ENCODE assay signal across 19 cellular contexts in the genomic region with DNA sequence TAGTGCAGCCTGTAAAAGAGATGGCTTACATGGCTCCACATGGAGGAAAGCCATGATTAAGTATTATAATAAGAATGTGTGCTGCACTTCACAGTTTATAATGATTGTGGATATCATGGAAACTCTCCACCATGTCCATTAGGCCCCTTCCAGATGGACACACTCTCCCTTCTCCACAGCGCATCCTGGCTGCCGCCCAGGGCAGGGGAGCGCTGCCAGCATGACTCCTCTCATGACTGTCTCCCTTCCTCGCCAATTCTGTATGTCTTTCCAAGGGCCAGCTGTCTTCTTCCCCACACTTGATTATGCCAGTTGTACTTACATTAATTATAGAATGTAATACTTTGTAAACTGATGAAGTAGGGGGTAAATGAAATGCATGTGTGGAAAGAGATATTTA.
DNase-seq lines count a peak whose midpoint lies in the region; ATAC-seq and TF ChIP-seq lines count a peak whose summit lies in the region.
"Had no signal": no experiment of that assay in that cellular context is flagged by ENCODE, and none has a peak within 500 bp of the region (broad histone marks: within the 10 kb centered on the region; RNA-seq: fewer than 3 reads in every experiment).

No MANE protein-coding gene starts in this region.

- ATAC-seq in SK-N-SH treated with all-trans-retinoic acid at 6 μM for 48 hours (peak; percentile 40; the same call in 2 of the 3 replicates), left ventricle myocardium superior (no peak), right lobe of liver (no peak), HG02571 (IDR thresholded peaks at IDR 0.05; ENCODE audit: unreplicated experiment) (no peak)
- ATAC-seq: activated CD4-positive, CD25-positive, alpha-beta regulatory T cell treated with anti-CD3 and anti-CD28 coated beads, Interleukin-2, amount 50 U/mL, for 24 hours; esophagus mucosa had no signal

- H3K4me1 ChIP-seq in right lobe of liver = no peaks in the 10 kb centered on the region
- H3K4me1 ChIP-seq: Caco-2, parathyroid adenoma had no signal

- intact Hi-C loops in left ventricle myocardium superior (cut with micrococcal nuclease) = no loop called here
- intact Hi-C loops in right lobe of liver (cut with DNase I) = no loop called here

- no peak overlapping the region for H3K27ac ChIP-seq in right lobe of liver
- H3K27ac ChIP-seq: heart left ventricle, parathyroid adenoma had no signal

- DNase-seq in AG09319 (ENCODE audit: extremely low read depth, low read depth) (no peak), GM03348 (ENCODE audit: low spot score) (peak; percentile 78), left ventricle myocardium superior (peak; percentile 71), NCI-H226 (no peak), right lobe of liver (no peak), NCI-H1105 treated with DMSO at 0.1 percent for 48 hours (lab: John Stamatoyannopoulos, UW) (no peak)
- DNase-seq: AML-193; Caco-2; heart left ventricle; naive B cell; NCI-H1930; NCI-H524; small intestine; stimulated activated CD4-positive, alpha-beta T cell treated with anti-CD3 and anti-CD28 coated beads, Interleukin-4, amount 100 ng/mL, for 4 hours had no signal

- no peaks in the 10 kb centered on the region for H3K9me3 ChIP-seq in right lobe of liver
- H3K9me3 ChIP-seq: Caco-2 had no signal

- TF ChIP-seq POLR2A in right lobe of liver (IDR thresholded peaks at IDR 0.05) = no peak

- no peaks in the 10 kb centered on the region for H3K36me3 ChIP-seq in right lobe of liver
- H3K36me3 ChIP-seq: heart left ventricle had no signal

- no peaks in the 10 kb centered on the region for H3K27me3 ChIP-seq in right lobe of liver
- H3K27me3 ChIP-seq: heart left ventricle had no signal

- H3K4me3 ChIP-seq in right lobe of liver = no peak overlapping the region
- H3K4me3 ChIP-seq: heart left ventricle had no signal

- TF ChIP-seq CTCF in AG09319 (IDR thresholded peaks at IDR 0.05; ENCODE audit: low read depth, low read length) (peak; percentile 15; the same call in 1 of the 2 replicates), right lobe of liver (IDR thresholded peaks at IDR 0.05) (no peak)

- 75% methylated on average over 2 of the region's 4 CpGs for WGBS in right lobe of liver (ENCODE audit: insufficient coverage, low coverage, low lambda C conversion rate, missing lambda C conversion rate)

TF ChIP-seq in SK-N-SH treated with all-trans-retinoic acid at 6 μM for 48 hours, 23 proteins besides CTCF, POLR2A, EP300 and RAD21:
- no peak for TF ChIP-seq ARNTL (CRISPR knock-in tag; IDR thresholded peaks at IDR 0.05; ENCODE audit: borderline replicate concordance, low read depth)
- TF ChIP-seq OSR1 (CRISPR knock-in tag; IDR thresholded peaks at IDR 0.05) = no peak
- no peak for TF ChIP-seq BACH2 (CRISPR knock-in tag; IDR thresholded peaks at IDR 0.05; ENCODE audit: borderline replicate concordance)
- no peak for TF ChIP-seq SNAI2 (CRISPR knock-in tag; IDR thresholded peaks at IDR 0.05)

Comparison
In these comparisons a context has a peak if more than half of its experiments do, and no peak if none do; other contexts are left out.
1. DNase-seq: peak in GM03348 (single experiment) and left ventricle myocardium superior (single experiment); none in AG09319 (single experiment), NCI-H226 (single experiment), right lobe of liver (0 of 3) and NCI-H1105 treated with DMSO at 0.1 percent for 48 hours (single experiment).